19 cellular contexts compared by ENCODE assay signal in genomic region chr15:50819344-50819743, GRCh38. TPM values are rescaled to one million over a fixed set of nuclear protein-coding genes. Genes with fewer than 3 reads are reported as not detected.
DNase-seq lines count a peak whose midpoint lies in the region; ATAC-seq, FAIRE-seq and TF ChIP-seq lines count a peak whose summit lies in the region.
"Had no signal": no experiment of that assay in that cellular context is flagged by ENCODE, and none has a peak within 500 bp of the region (broad histone marks: within the 10 kb centered on the region; RNA-seq: fewer than 3 reads in every experiment).

No MANE protein-coding gene starts in this region.

- CTCF ChIA-PET in A549 (lab: Yijun Ruan, JAX) (interaction anchor here (0.6 kb wide), 1 partner anchor 75 kb away, joined by 3 read pairs; no protein-coding TSS in a partner anchor), HEK293 (lab: Yijun Ruan, JAX) (no interaction called here)

- H3K27me3 ChIP-seq in adipocyte (replicated peaks; ENCODE audit: control insufficient read depth, insufficient read depth, low read length) (no peaks in the 10 kb centered on the region), gastroesophageal sphincter (no peaks in the 10 kb centered on the region), hepatocyte (no peaks in the 10 kb centered on the region)
- H3K27me3 ChIP-seq: BLaER1 had no signal

- POLR2A ChIA-PET in A549 (lab: Yijun Ruan, JAX) (no interaction called here), HEK293 (lab: Yijun Ruan, JAX) (no interaction called here)

- no peaks in the 10 kb centered on the region for H3K9me2 ChIP-seq in hepatocyte (replicated peaks; ENCODE audit: insufficient read depth)

- no peaks in the 10 kb centered on the region for H4K20me1 ChIP-seq in hepatocyte (ENCODE audit: insufficient read depth, poor library complexity, severe bottlenecking)
- H4K20me1 ChIP-seq: BLaER1 had no signal

- no peaks in the 10 kb centered on the region for H3K9me3 ChIP-seq in A549
- H3K9me3 ChIP-seq in HEK293 (ENCODE audit: control insufficient read depth, insufficient read depth, low read depth, low read length), result no peaks in the 10 kb centered on the region
- H3K9me3 ChIP-seq in adipocyte (ENCODE audit: control insufficient read depth, low read length), result no peaks in the 10 kb centered on the region
- no peaks in the 10 kb centered on the region for H3K9me3 ChIP-seq in gastroesophageal sphincter
- no peaks in the 10 kb centered on the region for H3K9me3 ChIP-seq in hepatocyte (ENCODE audit: low read depth)
- H3K9me3 ChIP-seq: BLaER1 had no signal

- no peak for TF ChIP-seq RAD21 in A549 (conservative IDR thresholded peaks at IDR 0.05 in 1 of 2, IDR thresholded peaks at IDR 0.05 in 1 of 2)

- FAIRE-seq in A549 (lab: Jason Lieb, UNC), result peak; percentile 43
- FAIRE-seq: GM12878, GM18507, HepG2, HTR-8/SVneo had no signal

- TF ChIP-seq CTCF in A549 (IDR thresholded peaks at IDR 0.05) (no peak), HEK293 (tag by site-specific recombination; IDR thresholded peaks at IDR 0.05) (no peak), gastroesophageal sphincter (IDR thresholded peaks at IDR 0.05) (no peak), hepatocyte (IDR thresholded peaks at IDR 0.05; ENCODE audit: poor library complexity) (no peak)

- H3K27ac ChIP-seq in A549 (no peak overlapping the region), HEK293 (ENCODE audit: extremely low read depth, low read depth, low read length) (no peak overlapping the region), gastroesophageal sphincter (no peak overlapping the region), hepatocyte (no peak overlapping the region)
- H3K27ac ChIP-seq: 22Rv1, BLaER1 had no signal

- ATAC-seq in A549 (no peak), gastroesophageal sphincter (no peak)
- ATAC-seq: GM12878, GM23338, HepG2 had no signal

- no peak for DNase-seq in A549 (ENCODE audit: low read depth in 1 of 2, low spot score in 1 of 2)
- peak; percentile 18 for DNase-seq in adipocyte (ENCODE audit: low read depth)
- peak; percentile 17 for DNase-seq in hepatic stellate cell (ENCODE audit: low spot score)
- no peak for DNase-seq in activated effector memory CD4-positive, alpha-beta T cell treated with anti-CD3 and anti-CD28 coated beads, Interleukin-2, amount 50 U/mL, for 16 hours
- no peak for DNase-seq in hypothalamus (lab: John Stamatoyannopoulos, UW)
- DNase-seq in hepatocyte (ENCODE audit: low spot score), result no peak
- DNase-seq: AML-193; CD8-positive, alpha-beta memory T cell; DMS53; H7 had no signal

- H2AFZ ChIP-seq in hepatocyte, result no peak overlapping the region
- H2AFZ ChIP-seq: GM23338 had no signal

- H3K4me1 ChIP-seq in A549, result peaks cover 7% of the 10 kb centered on the region; the same call in 1 of the 3 replicates
- peaks cover 16% of the 10 kb centered on the region for H3K4me1 ChIP-seq in HEK293 (ENCODE audit: control insufficient read depth, insufficient read depth, low read length)
- H3K4me1 ChIP-seq in adipocyte (ENCODE audit: control insufficient read depth, insufficient read depth, low read length), result no peaks in the 10 kb centered on the region
- no peaks in the 10 kb centered on the region for H3K4me1 ChIP-seq in gastroesophageal sphincter
- H3K4me1 ChIP-seq in hepatocyte (ENCODE audit: insufficient read depth), result no peaks in the 10 kb centered on the region
- H3K4me1 ChIP-seq: BLaER1 had no signal

- no peak overlapping the region for H3K9ac ChIP-seq in adipocyte (ENCODE audit: low read length)
- H3K9ac ChIP-seq: BLaER1 had no signal

- TF ChIP-seq EP300 in A549 (IDR thresholded peaks at IDR 0.05) (no peak), gastroesophageal sphincter (IDR thresholded peaks at IDR 0.05) (no peak)

- TF ChIP-seq POLR2A in A549 (IDR thresholded peaks at IDR 0.05; ENCODE audit: low read length) (no peak), gastroesophageal sphincter (IDR thresholded peaks at IDR 0.05) (no peak)

- no peaks in the 10 kb centered on the region for H3K79me2 ChIP-seq in hepatocyte

- H3K36me3 ChIP-seq in HEK293 (ENCODE audit: control insufficient read depth in 2 of 2, insufficient read depth in 1 of 2, low read length in 2 of 2) (no peaks in the 10 kb centered on the region), adipocyte (ENCODE audit: control insufficient read depth, insufficient read depth, low read length, severe bottlenecking) (no peaks in the 10 kb centered on the region), gastroesophageal sphincter (no peaks in the 10 kb centered on the region), hepatocyte (replicated peaks; ENCODE audit: insufficient read depth, low read depth) (no peaks in the 10 kb centered on the region)
- H3K36me3 ChIP-seq: BLaER1 had no signal

- no peak overlapping the region for H3K4me2 ChIP-seq in A549
- H3K4me2 ChIP-seq in hepatocyte, result no peak overlapping the region
- H3K4me2 ChIP-seq: BLaER1, GM23338 had no signal

- H3K4me3 ChIP-seq in A549, result no peak overlapping the region
- no peak overlapping the region for H3K4me3 ChIP-seq in HEK293 (ENCODE audit: low read depth, low read length)
- H3K4me3 ChIP-seq in adipocyte (ENCODE audit: low read length), result no peak overlapping the region
- no peak overlapping the region for H3K4me3 ChIP-seq in gastroesophageal sphincter
- no peak overlapping the region for H3K4me3 ChIP-seq in hepatocyte
- H3K4me3 ChIP-seq: BLaER1, GM12878, GM23338 had no signal

TF ChIP-seq in A549, 52 proteins besides CTCF, POLR2A, EP300 and RAD21:
- no peak for TF ChIP-seq JUNB (IDR thresholded peaks at IDR 0.05)
- TF ChIP-seq, protein P1, sequence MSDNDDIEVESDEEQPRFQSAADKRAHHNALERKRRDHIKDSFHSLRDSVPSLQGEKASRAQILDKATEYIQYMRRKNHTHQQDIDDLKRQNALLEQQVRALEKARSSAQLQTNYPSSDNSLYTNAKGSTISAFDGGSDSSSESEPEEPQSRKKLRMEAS (IDR thresholded peaks at IDR 0.05), result no peak
- TF ChIP-seq HOXB5 (CRISPR knock-in tag; IDR thresholded peaks at IDR 0.05), result no peak
- no peak for TF ChIP-seq FOSB (CRISPR knock-in tag; IDR thresholded peaks at IDR 0.05)
- no peak for TF ChIP-seq HEYL (CRISPR knock-in tag; IDR thresholded peaks at IDR 0.05)
- no peak for TF ChIP-seq NPAS2 (CRISPR knock-in tag; IDR thresholded peaks at IDR 0.05; ENCODE audit: borderline replicate concordance)
- no peak for TF ChIP-seq PHF8 (IDR thresholded peaks at IDR 0.05; ENCODE audit: borderline replicate concordance, low read depth)
- TF ChIP-seq HOXB13 (CRISPR knock-in tag; IDR thresholded peaks at IDR 0.05; ENCODE audit: low read depth), result no peak
- no peak for TF ChIP-seq ZSCAN20 (CRISPR knock-in tag; IDR thresholded peaks at IDR 0.05)
- TF ChIP-seq RARB (CRISPR knock-in tag; IDR thresholded peaks at IDR 0.05), result no peak
- TF ChIP-seq HDAC2 (IDR thresholded peaks at IDR 0.05), result no peak

TF ChIP-seq in HEK293, 187 proteins besides CTCF, POLR2A, EP300 and RAD21:
- TF ChIP-seq, protein P2, sequence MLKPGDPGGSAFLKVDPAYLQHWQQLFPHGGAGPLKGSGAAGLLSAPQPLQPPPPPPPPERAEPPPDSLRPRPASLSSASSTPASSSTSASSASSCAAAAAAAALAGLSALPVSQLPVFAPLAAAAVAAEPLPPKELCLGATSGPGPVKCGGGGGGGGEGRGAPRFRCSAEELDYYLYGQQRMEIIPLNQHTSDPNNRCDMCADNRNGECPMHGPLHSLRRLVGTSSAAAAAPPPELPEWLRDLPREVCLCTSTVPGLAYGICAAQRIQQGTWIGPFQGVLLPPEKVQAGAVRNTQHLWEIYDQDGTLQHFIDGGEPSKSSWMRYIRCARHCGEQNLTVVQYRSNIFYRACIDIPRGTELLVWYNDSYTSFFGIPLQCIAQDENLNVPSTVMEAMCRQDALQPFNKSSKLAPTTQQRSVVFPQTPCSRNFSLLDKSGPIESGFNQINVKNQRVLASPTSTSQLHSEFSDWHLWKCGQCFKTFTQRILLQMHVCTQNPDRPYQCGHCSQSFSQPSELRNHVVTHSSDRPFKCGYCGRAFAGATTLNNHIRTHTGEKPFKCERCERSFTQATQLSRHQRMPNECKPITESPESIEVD (tag by site-specific recombination; IDR thresholded peaks at IDR 0.05), result peak; percentile 39; the same call in 1 of the 2 replicates
- no peak for TF ChIP-seq ZNF184 (tag by site-specific recombination; IDR thresholded peaks at IDR 0.05)
- no peak for TF ChIP-seq EGR2 (tag by site-specific recombination; IDR thresholded peaks at IDR 0.05; ENCODE audit: low read depth)

RNA-seq across cellular contexts. Expression of gene SPPL2A, which starts 53.8 kb away (rescaled TPM):
- polyA plus RNA-seq in A549 (2011; rRNA removed) (138 and 163 TPM in 2 replicates), A549 (2017; fragmentation: RNase III; extraction: RNeasy Plus Mini Kit Qiagen cat#74134 plus additional on column Dnase treatment) (81.3 to 91.9 TPM (median 87.7 TPM) in 3 replicates), hepatocyte (69.8 and 111 TPM in 2 replicates)
- polyA plus RNA-seq in A549 (2012; cell fraction: cytosol; rRNA removed), result 34.3 and 47.5 TPM in 2 replicates
- 65.9 and 77.7 TPM in 2 replicates for polyA plus RNA-seq in A549 (2012; cell fraction: nucleus; rRNA removed)
- polyA minus RNA-seq in A549 (2011; rRNA and poly(A)+ RNA removed), result 53.0 and 61.3 TPM in 2 replicates
- total RNA-seq in gastroesophageal sphincter (100 to 1,000 TPM; 114 to 236 (median 140) TPM), hepatocyte (141 and 159 TPM in 2 replicates)

Comparison
In these comparisons a context has a peak if more than half of its experiments do, and no peak if none do; other contexts are left out.
1. DNase-seq: peak in adipocyte (single experiment) and hepatic stellate cell (single experiment); none in A549 (0 of 2), activated effector memory CD4-positive, alpha-beta T cell treated with anti-CD3 and anti-CD28 coated beads, Interleukin-2, amount 50 U/mL, for 16 hours (single experiment), hypothalamus (0 of 51) and hepatocyte (single experiment).